ENCODE assay signal across 11 cellular contexts in the genomic region with DNA sequence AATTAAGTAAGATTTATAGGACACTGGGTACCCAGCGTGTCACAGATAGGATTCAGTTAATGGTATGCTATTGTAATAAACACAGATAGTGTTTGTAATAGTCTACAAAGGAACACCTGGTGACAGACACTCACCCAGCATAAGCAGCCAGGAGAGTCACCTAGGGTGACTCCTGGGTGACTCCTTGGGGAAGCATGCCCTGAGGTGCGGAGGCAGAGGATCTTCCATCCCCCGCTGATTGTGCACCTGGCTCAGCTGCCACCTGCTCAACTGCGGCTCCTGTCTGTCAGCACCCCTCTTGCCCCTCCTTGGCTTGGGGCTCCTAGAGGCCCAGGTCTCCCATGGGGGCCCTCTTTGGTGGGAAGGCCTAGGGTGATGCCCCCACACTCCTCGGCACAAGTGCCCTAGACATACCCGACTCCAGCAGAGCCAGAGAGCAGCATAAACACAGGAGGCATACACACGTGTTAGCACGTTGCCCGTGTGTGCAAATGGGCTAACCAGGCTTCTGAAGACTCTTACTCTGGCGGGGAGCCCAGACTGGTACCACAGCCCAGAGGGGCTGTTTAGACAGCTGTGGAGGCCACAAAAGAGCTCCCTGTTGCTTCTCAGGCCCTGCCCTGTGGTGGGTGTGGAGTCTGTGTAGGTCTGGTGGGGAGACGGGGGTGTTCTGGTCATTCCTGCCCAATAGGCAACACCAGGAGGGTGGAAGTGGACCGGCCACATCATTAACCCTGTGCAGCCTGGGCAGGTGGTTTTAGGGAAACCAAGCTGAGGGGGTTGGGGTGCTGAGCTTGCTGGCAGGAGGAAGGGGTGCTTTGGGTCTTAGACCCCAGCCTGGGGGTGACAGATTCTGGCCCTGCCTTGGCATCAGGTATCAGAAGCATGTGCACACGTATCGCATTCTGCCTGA.
DNase-seq lines count a peak whose midpoint lies in the region; ATAC-seq and TF ChIP-seq lines count a peak whose summit lies in the region.
"Had no signal": no experiment of that assay in that cellular context is flagged by ENCODE, and none has a peak within 500 bp of the region (broad histone marks: within the 10 kb centered on the region; RNA-seq: fewer than 3 reads in every experiment).

No MANE protein-coding gene starts in this region.

- H3K27ac ChIP-seq in epithelial cell of prostate (peak overlapping the region; percentile 34), brain microvascular endothelial cell (no peak overlapping the region)
- H3K27ac ChIP-seq: cardiac muscle cell, thoracic aorta had no signal

- peaks cover 47% of the 10 kb centered on the region for H3K36me3 ChIP-seq in brain microvascular endothelial cell (replicated peaks)

- no peak for ATAC-seq in HG02571 (IDR thresholded peaks at IDR 0.05; ENCODE audit: unreplicated experiment)
- ATAC-seq: sciatic nerve had no signal

- in situ Hi-C loops in brain microvascular endothelial cell (cut with HindIII; ENCODE audit: low pct_ligation_motif_present, low sequenced_read_pairs): no loop called here

- no peak overlapping the region for H3K4me3 ChIP-seq in brain microvascular endothelial cell (ENCODE audit: low read depth, low read length)
- H3K4me3 ChIP-seq: cardiac muscle cell, thoracic aorta had no signal

- H3K27me3 ChIP-seq in brain microvascular endothelial cell (replicated peaks): no peaks in the 10 kb centered on the region
- H3K27me3 ChIP-seq: cardiac muscle cell had no signal

- peak; percentile 76 for DNase-seq in DMS 273 (lab: John Stamatoyannopoulos, UW; ENCODE audit: unreplicated experiment)
- DNase-seq in DMS 273 treated with DMSO at 0.1 percent for 48 hours (lab: John Stamatoyannopoulos, UW): no peak
- peak; percentile 83 for DNase-seq in NCI-H2107 (lab: John Stamatoyannopoulos, UW)
- DNase-seq in epithelial cell of prostate (ENCODE audit: low read depth, low spot score): no peak
- peak; percentile 17 for DNase-seq in stimulated activated CD8-positive, alpha-beta memory T cell treated with anti-CD3 and anti-CD28 coated beads, Interleukin-4, amount 100 ng/mL, for 48 hours
- DNase-seq in activated gamma-delta T cell (lab: John Stamatoyannopoulos, UW): no peak
- DNase-seq in brain microvascular endothelial cell: no peak

- no peak for TF ChIP-seq CTCF in brain microvascular endothelial cell (IDR thresholded peaks at IDR 0.05; ENCODE audit: low read depth, low read length, missing control alignments)

Comparison
In these comparisons a context has a peak if more than half of its experiments do, and no peak if none do; other contexts are left out.
1. DNase-seq: peak in DMS 273 (single experiment), NCI-H2107 (single experiment) and stimulated activated CD8-positive, alpha-beta memory T cell treated with anti-CD3 and anti-CD28 coated beads, Interleukin-4, amount 100 ng/mL, for 48 hours (single experiment); none in DMS 273 treated with DMSO at 0.1 percent for 48 hours (single experiment), epithelial cell of prostate (single experiment), activated gamma-delta T cell (single experiment) and brain microvascular endothelial cell (single experiment).